15 cellular contexts compared by ENCODE assay signal in the genomic region with DNA sequence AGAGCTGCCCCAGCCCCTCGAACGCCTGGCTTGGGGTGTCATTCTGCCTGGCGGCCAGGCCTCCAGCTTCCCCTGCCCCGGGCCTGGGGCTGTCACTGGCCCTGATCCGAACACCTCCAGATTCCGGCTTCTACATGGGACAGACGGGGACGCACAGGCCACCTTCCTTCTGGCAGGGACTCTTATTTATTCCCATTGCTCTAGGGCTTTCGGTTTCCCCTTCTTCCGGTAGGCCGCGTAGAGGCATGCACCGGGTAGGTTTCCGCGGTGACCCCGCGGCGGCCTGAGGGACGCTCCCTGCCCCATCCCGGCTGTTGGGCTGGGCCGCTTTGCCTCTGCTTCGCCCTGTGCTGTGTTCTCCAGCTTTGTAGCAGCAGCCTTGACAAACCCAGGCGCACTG. TPM values are rescaled to one million over a fixed set of nuclear protein-coding genes. Genes with fewer than 3 reads are reported as not detected.
DNase-seq lines count a peak whose midpoint lies in the region; ATAC-seq and TF ChIP-seq lines count a peak whose summit lies in the region.
"Had no signal": no experiment of that assay in that cellular context is flagged by ENCODE, and none has a peak within 500 bp of the region (broad histone marks: within the 10 kb centered on the region; RNA-seq: fewer than 3 reads in every experiment).

No MANE protein-coding gene starts in this region.

- no peaks in the 10 kb centered on the region for H3K79me2 ChIP-seq in GM23338 (replicated peaks; ENCODE audit: insufficient read depth)

- peaks cover 9% of the 10 kb centered on the region; the same call in 2 of the 3 replicates for H3K4me1 Mint-ChIP-seq in GM23338
- H3K4me1 Mint-ChIP-seq in neural crest cell = peaks cover 5% of the 10 kb centered on the region
- H3K4me1 Mint-ChIP-seq in nephron progenitor cell = peaks cover 24% of the 10 kb centered on the region

- no peak overlapping the region for H3K27ac Mint-ChIP-seq in GM23338
- H3K27ac Mint-ChIP-seq in neural crest cell (ENCODE audit: unreplicated experiment) = no peak overlapping the region
- no peak overlapping the region for H3K27ac Mint-ChIP-seq in nephron progenitor cell

- peaks cover 5% of the 10 kb centered on the region; the same call in 1 of the 2 replicates for H3K4me1 ChIP-seq in GM23338 (ENCODE audit: insufficient read depth)
- H3K4me1 ChIP-seq in RWPE2 (ENCODE audit: insufficient read depth, poor library complexity, severe bottlenecking) = no peaks in the 10 kb centered on the region

- H3K4me3 Mint-ChIP-seq in GM23338 = peak overlapping the region; percentile 39; the same call in 1 of the 3 replicates
- H3K4me3 Mint-ChIP-seq in neural crest cell = peak overlapping the region; percentile 54
- H3K4me3 Mint-ChIP-seq in nephron progenitor cell = no peak overlapping the region

- H3K9me3 ChIP-seq in RWPE2 (ENCODE audit: severe bottlenecking) = no peaks in the 10 kb centered on the region

- no peak overlapping the region for H3K4me3 ChIP-seq in GM23338
- no peak overlapping the region for H3K4me3 ChIP-seq in RWPE2 (ENCODE audit: severe bottlenecking)

- H3K9me2 ChIP-seq in GM23338 (ENCODE audit: insufficient read depth) = no peaks in the 10 kb centered on the region

- ATAC-seq in GM23338 (no peak; the same call in 2 of the 3 replicates), RWPE2 (ENCODE audit: low read depth) (no peak)

- H3K27me3 Mint-ChIP-seq in GM23338 (ENCODE audit: insufficient read depth, low read depth, poor library complexity) (peaks cover 23% of the 10 kb centered on the region), neural crest cell (ENCODE audit: low read depth) (no peaks in the 10 kb centered on the region), nephron progenitor cell (ENCODE audit: low read depth, poor library complexity) (peaks cover 5% of the 10 kb centered on the region)

- no peak for TF ChIP-seq CTCF in GM23338 (conservative IDR thresholded peaks at IDR 0.05; ENCODE audit: low read depth in 2 of 2)
- TF ChIP-seq CTCF in RWPE2 (IDR thresholded peaks at IDR 0.05; ENCODE audit: poor library complexity, severe bottlenecking) = no peak
- no peak for TF ChIP-seq CTCF in neural crest cell (conservative IDR thresholded peaks at IDR 0.05)
- TF ChIP-seq CTCF in nephron progenitor cell (IDR thresholded peaks at IDR 0.05) = no peak

- peaks cover 14% of the 10 kb centered on the region for H4K20me1 ChIP-seq in GM23338 (replicated peaks; ENCODE audit: insufficient read depth)

- H3K9me3 Mint-ChIP-seq in GM23338 (no peaks in the 10 kb centered on the region; the same call in 2 of the 3 replicates), neural crest cell (no peaks in the 10 kb centered on the region), nephron progenitor cell (no peaks in the 10 kb centered on the region)

- H3K36me3 Mint-ChIP-seq in GM23338 (ENCODE audit: low read depth) (peaks cover 37% of the 10 kb centered on the region), neural crest cell (ENCODE audit: low read depth) (peaks cover 4% of the 10 kb centered on the region), nephron progenitor cell (ENCODE audit: low read depth) (peaks cover 22% of the 10 kb centered on the region)

- peaks cover 31% of the 10 kb centered on the region for H3F3A ChIP-seq in GM23338 (replicated peaks; ENCODE audit: low read depth)

- DNase-seq in GM23338 (ENCODE audit: low spot score) (no peak), RWPE2 (ENCODE audit: low spot score) (peak; percentile 46), neural crest cell (ENCODE audit: low read depth, low spot score) (no peak), activated gamma-delta T cell (lab: John Stamatoyannopoulos, UW) (no peak), nephron progenitor cell (no peak), H4 (ENCODE audit: low spot score) (no peak)
- DNase-seq: DMS 273 treated with DMSO at 0.1 percent for 48 hours, NCI-H1048, NCI-H146, NCI-H2081 treated with DMSO at 0.1 percent for 48 hours, NCI-H524, SIG-M5 had no signal

- no peak overlapping the region for H3K27ac ChIP-seq in GM23338 (ENCODE audit: low read depth)
- no peak overlapping the region for H3K27ac ChIP-seq in RWPE2 (ENCODE audit: poor library complexity, severe bottlenecking)
- H3K27ac ChIP-seq in cingulate gyrus (ENCODE audit: low read depth, low read length) = peak overlapping the region; percentile 19
- H3K27ac ChIP-seq: C4-2B, KMS-11 had no signal

- no peak overlapping the region for H2AFZ ChIP-seq in GM23338

- H3K4me2 ChIP-seq in GM23338 = peak overlapping the region; percentile 65; the same call in 1 of the 2 replicates
- H3K4me2 ChIP-seq: KMS-11 had no signal

- H3K36me3 ChIP-seq in GM23338 (ENCODE audit: insufficient read depth) = 0 out of 2 replicates have a peak, but pooled peaks cover 2% of the 10 kb centered on the region
- H3K36me3 ChIP-seq in RWPE2 (ENCODE audit: low read depth) = peaks cover 44% of the 10 kb centered on the region

- H3K27me3 ChIP-seq in GM23338 (ENCODE audit: insufficient read depth) = peaks cover 33% of the 10 kb centered on the region
- H3K27me3 ChIP-seq in RWPE2 (ENCODE audit: insufficient read depth, poor library complexity, severe bottlenecking) = no peaks in the 10 kb centered on the region

TF ChIP-seq in GM23338, 12 proteins besides CTCF, POLR2A, EP300 and RAD21 (continues in another document):
- TF ChIP-seq ZNF114 (CRISPR knock-in tag; IDR thresholded peaks at IDR 0.05) (no peak), JUNB (IDR thresholded peaks at IDR 0.05; ENCODE audit: unreplicated experiment) (no peak), ZNF331 (CRISPR knock-in tag; IDR thresholded peaks at IDR 0.05; ENCODE audit: low read depth) (no peak), EZH2phosphoT487 (IDR thresholded peaks at IDR 0.05; ENCODE audit: unreplicated experiment) (no peak), POLR2AphosphoS5 (IDR thresholded peaks at IDR 0.05; ENCODE audit: low read depth) (no peak), CREB1 (CRISPR knock-in tag; IDR thresholded peaks at IDR 0.05; ENCODE audit: low read depth) (no peak), EZH2 (IDR thresholded peaks at IDR 0.05; ENCODE audit: low read depth, unreplicated experiment) (no peak), STAT1 (IDR thresholded peaks at IDR 0.05; ENCODE audit: unreplicated experiment) (no peak)
- TF ChIP-seq, protein P1, sequence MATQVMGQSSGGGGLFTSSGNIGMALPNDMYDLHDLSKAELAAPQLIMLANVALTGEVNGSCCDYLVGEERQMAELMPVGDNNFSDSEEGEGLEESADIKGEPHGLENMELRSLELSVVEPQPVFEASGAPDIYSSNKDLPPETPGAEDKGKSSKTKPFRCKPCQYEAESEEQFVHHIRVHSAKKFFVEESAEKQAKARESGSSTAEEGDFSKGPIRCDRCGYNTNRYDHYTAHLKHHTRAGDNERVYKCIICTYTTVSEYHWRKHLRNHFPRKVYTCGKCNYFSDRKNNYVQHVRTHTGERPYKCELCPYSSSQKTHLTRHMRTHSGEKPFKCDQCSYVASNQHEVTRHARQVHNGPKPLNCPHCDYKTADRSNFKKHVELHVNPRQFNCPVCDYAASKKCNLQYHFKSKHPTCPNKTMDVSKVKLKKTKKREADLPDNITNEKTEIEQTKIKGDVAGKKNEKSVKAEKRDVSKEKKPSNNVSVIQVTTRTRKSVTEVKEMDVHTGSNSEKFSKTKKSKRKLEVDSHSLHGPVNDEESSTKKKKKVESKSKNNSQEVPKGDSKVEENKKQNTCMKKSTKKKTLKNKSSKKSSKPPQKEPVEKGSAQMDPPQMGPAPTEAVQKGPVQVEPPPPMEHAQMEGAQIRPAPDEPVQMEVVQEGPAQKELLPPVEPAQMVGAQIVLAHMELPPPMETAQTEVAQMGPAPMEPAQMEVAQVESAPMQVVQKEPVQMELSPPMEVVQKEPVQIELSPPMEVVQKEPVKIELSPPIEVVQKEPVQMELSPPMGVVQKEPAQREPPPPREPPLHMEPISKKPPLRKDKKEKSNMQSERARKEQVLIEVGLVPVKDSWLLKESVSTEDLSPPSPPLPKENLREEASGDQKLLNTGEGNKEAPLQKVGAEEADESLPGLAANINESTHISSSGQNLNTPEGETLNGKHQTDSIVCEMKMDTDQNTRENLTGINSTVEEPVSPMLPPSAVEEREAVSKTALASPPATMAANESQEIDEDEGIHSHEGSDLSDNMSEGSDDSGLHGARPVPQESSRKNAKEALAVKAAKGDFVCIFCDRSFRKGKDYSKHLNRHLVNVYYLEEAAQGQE (IDR thresholded peaks at IDR 0.05; ENCODE audit: unreplicated experiment) = no peak
- TF ChIP-seq, protein P2, sequence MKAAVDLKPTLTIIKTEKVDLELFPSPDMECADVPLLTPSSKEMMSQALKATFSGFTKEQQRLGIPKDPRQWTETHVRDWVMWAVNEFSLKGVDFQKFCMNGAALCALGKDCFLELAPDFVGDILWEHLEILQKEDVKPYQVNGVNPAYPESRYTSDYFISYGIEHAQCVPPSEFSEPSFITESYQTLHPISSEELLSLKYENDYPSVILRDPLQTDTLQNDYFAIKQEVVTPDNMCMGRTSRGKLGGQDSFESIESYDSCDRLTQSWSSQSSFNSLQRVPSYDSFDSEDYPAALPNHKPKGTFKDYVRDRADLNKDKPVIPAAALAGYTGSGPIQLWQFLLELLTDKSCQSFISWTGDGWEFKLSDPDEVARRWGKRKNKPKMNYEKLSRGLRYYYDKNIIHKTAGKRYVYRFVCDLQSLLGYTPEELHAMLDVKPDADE (IDR thresholded peaks at IDR 0.05) = no peak

RNA-seq across cellular contexts. Expression of gene CERS1, which starts 28.2 kb away (rescaled TPM):
- 11.1 and 11.7 TPM in 2 replicates for total RNA-seq in GM23338 (2014; rRNA removed; shearing (Covaris generic))
- 12.2 and 15.9 TPM in 2 replicates for polyA plus RNA-seq in GM23338 (2016; fragmentation: Nextera tagmentation; extraction: Ambion mirVana)
- 27.7 and 29.8 TPM in 2 replicates for total RNA-seq in neural crest cell
- total RNA-seq in H4 (2014; rRNA removed; shearing (Covaris generic)) = 1.0 TPM in 1 of 2 replicates, not detected in the other

RNA-seq across cellular contexts. Expression of gene UPF1, which starts 36.0 kb away (rescaled TPM):
- total RNA-seq in GM23338 (2014; rRNA removed; shearing (Covaris generic)) = 81.9 and 138 TPM in 2 replicates
- 13.8 and 14.3 TPM in 2 replicates for polyA plus RNA-seq in GM23338 (2016; fragmentation: Nextera tagmentation; extraction: Ambion mirVana)
- 73.1 and 76.5 TPM in 2 replicates for total RNA-seq in neural crest cell
- 33.8 and 46.2 TPM in 2 replicates for total RNA-seq in H4 (2014; rRNA removed; shearing (Covaris generic))

RNA-seq across cellular contexts. Expression of gene COPE, which starts 51.4 kb away (rescaled TPM):
- 235 and 263 TPM in 2 replicates for total RNA-seq in GM23338 (2014; rRNA removed; shearing (Covaris generic))
- polyA plus RNA-seq in GM23338 (2016; fragmentation: Nextera tagmentation; extraction: Ambion mirVana) = 263 and 269 TPM in 2 replicates
- 194 and 196 TPM in 2 replicates for total RNA-seq in neural crest cell
- total RNA-seq in H4 (2014; rRNA removed; shearing (Covaris generic)) = 386 and 421 TPM in 2 replicates

RNA-seq across cellular contexts. Expression of gene DDX49, which starts 51.8 kb away (rescaled TPM):
- total RNA-seq in GM23338 (2014; rRNA removed; shearing (Covaris generic)) = 49.6 and 75.3 TPM in 2 replicates
- 40.2 and 44.2 TPM in 2 replicates for polyA plus RNA-seq in GM23338 (2016; fragmentation: Nextera tagmentation; extraction: Ambion mirVana)
- total RNA-seq in neural crest cell = 54.9 and 56.6 TPM in 2 replicates
- total RNA-seq in H4 (2014; rRNA removed; shearing (Covaris generic)) = 68.6 and 70.9 TPM in 2 replicates
